In the genomic region with DNA sequence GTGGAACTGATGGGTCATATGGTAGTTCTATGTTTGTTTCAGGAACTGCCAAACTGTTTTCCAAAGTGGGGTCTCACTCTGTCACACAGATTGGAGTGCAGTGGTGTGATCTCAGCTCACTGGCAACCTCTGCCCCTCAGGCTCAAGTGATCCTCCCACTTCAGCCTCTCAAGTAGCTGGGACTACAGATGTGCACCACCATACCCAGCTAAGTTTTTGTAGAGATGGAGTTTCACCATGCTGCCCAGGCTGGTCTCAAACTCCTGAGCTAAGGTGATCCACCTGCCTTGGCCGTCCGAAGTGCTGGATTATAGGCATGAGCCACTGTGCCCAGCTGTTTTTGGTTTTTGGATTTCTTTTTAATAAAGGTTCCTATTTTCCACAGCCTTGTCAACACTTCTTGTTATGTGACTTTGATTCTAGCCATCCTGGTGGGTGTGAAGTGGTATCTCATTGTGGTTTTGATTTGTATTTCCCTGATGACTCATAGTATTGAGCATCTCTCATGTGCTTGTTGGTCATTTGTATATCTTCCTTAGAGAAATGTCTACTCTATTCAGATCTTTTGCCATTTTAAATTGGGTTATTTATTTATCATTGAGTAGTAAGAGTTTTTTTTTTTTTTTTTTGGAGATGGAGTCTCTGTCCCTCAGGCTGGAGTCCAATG, we compare ENCODE assay signal across 10 cellular contexts. TPM values are rescaled to one million over a fixed set of nuclear protein-coding genes. Genes with fewer than 3 reads are reported as not detected.
DNase-seq lines count a peak whose midpoint lies in the region; ATAC-seq and TF ChIP-seq lines count a peak whose summit lies in the region.
"Had no signal": no experiment of that assay in that cellular context is flagged by ENCODE, and none has a peak within 500 bp of the region (broad histone marks: within the 10 kb centered on the region; RNA-seq: fewer than 3 reads in every experiment).

No MANE protein-coding gene starts in this region.

- no peaks in the 10 kb centered on the region for H3K9me3 Mint-ChIP-seq in Caco-2 (ENCODE audit: unreplicated experiment)
- H3K9me3 Mint-ChIP-seq: neural crest cell had no signal

- H2BK120ac ChIP-seq in mesenchymal stem cell (ENCODE audit: low read depth, low read length), result no peak overlapping the region

- no peak overlapping the region for H3K27ac Mint-ChIP-seq in Caco-2 (ENCODE audit: unreplicated experiment)

- H3K4me3 ChIP-seq in brain microvascular endothelial cell (ENCODE audit: low read depth, low read length), result no peak overlapping the region
- no peak overlapping the region for H3K4me3 ChIP-seq in mesenchymal stem cell (ENCODE audit: insufficient read depth in 1 of 2, low read depth in 1 of 2, low read length in 2 of 2)
- no peak overlapping the region for H3K4me3 ChIP-seq in Caco-2 (ENCODE audit: low read depth, low read length)
- H3K4me3 ChIP-seq: smooth muscle cell had no signal

- no peak overlapping the region for H4K8ac ChIP-seq in mesenchymal stem cell (ENCODE audit: low read length)

- intact Hi-C loops in Caco-2 (cut with micrococcal nuclease; ENCODE audit: unreplicated experiment) (no loop called here), cardiac septum (cut with DNase I) (no loop called here)

- H3K4ac ChIP-seq in mesenchymal stem cell (ENCODE audit: low read depth in 1 of 2, low read length in 2 of 2), result no peak overlapping the region

- H3K36me3 ChIP-seq in brain microvascular endothelial cell (replicated peaks), result peaks cover 35% of the 10 kb centered on the region
- H3K36me3 ChIP-seq in mesenchymal stem cell (ENCODE audit: control insufficient read depth in 1 of 2, insufficient read depth in 2 of 2, low read depth in 1 of 2, low read length in 2 of 2), result peaks cover 24 to 93% of the 10 kb centered on the region in 2 experiments
- peaks cover 1% of the 10 kb centered on the region for H3K36me3 ChIP-seq in Caco-2 (ENCODE audit: control insufficient read depth, insufficient read depth, low read length)

- no peak overlapping the region for H3K14ac ChIP-seq in mesenchymal stem cell (ENCODE audit: low read length in 2 of 2)

- H3K79me1 ChIP-seq in mesenchymal stem cell (replicated peaks; ENCODE audit: low read length, poor library complexity, severe bottlenecking), result peaks cover 14% of the 10 kb centered on the region

- H3K4me1 ChIP-seq in mesenchymal stem cell (ENCODE audit: control insufficient read depth, insufficient read depth, low read depth, low read length) (peaks cover 4% of the 10 kb centered on the region), Caco-2 (no peaks in the 10 kb centered on the region)

- BruUV-seq in Caco-2 (replicated peaks; lab: Mats Ljungman, UMichigan), result no TSS peak

- H4K91ac ChIP-seq in mesenchymal stem cell (ENCODE audit: low read length), result no peak overlapping the region

- WGBS in mesenchymal stem cell, result 100% methylated on average over 2 of the region's 2 CpGs

- no peak overlapping the region for H3K23ac ChIP-seq in mesenchymal stem cell (ENCODE audit: low read length in 2 of 2)

- H3K4me3 Mint-ChIP-seq in Caco-2 (ENCODE audit: unreplicated experiment), result no peak overlapping the region
- H3K4me3 Mint-ChIP-seq: neural crest cell had no signal

- no peak overlapping the region for H2BK15ac ChIP-seq in mesenchymal stem cell (ENCODE audit: low read depth, poor library complexity, severe bottlenecking)

- TF ChIP-seq CTCF in brain microvascular endothelial cell (IDR thresholded peaks at IDR 0.05; ENCODE audit: low read depth, low read length, missing control alignments) (no peak), Caco-2 (IDR thresholded peaks at IDR 0.05; ENCODE audit: insufficient read depth in 1 of 2, low read depth in 1 of 2, low read length in 1 of 2, severe bottlenecking in 1 of 2, unreplicated experiment in 1 of 2) (no peak)

- peaks cover 41% of the 10 kb centered on the region for H3K36me3 Mint-ChIP-seq in Caco-2 (ENCODE audit: insufficient read depth, unreplicated experiment)

- H2AK5ac ChIP-seq in mesenchymal stem cell (ENCODE audit: low read length, severe bottlenecking), result no peak overlapping the region

- in situ Hi-C loops in brain microvascular endothelial cell (cut with HindIII; ENCODE audit: low pct_ligation_motif_present, low sequenced_read_pairs), result no loop called here

- no peaks in the 10 kb centered on the region for H3K27me3 ChIP-seq in brain microvascular endothelial cell (replicated peaks)
- no peaks in the 10 kb centered on the region for H3K27me3 ChIP-seq in mesenchymal stem cell (ENCODE audit: control insufficient read depth in 1 of 2, insufficient read depth in 1 of 2, low read length in 2 of 2)
- H3K27me3 ChIP-seq in Caco-2 (replicated peaks; ENCODE audit: control insufficient read depth, insufficient read depth, low read length), result no peaks in the 10 kb centered on the region

- ATAC-seq in GM21526 (IDR thresholded peaks at IDR 0.05; ENCODE audit: low FRiP score, unreplicated experiment), result no peak

- H3K27me3 Mint-ChIP-seq in Caco-2 (ENCODE audit: insufficient read depth, unreplicated experiment), result no peaks in the 10 kb centered on the region

- H2BK12ac ChIP-seq in mesenchymal stem cell (ENCODE audit: low read length in 2 of 2), result no peak overlapping the region

- H3K4me1 Mint-ChIP-seq in Caco-2 (ENCODE audit: low read depth, unreplicated experiment), result no peaks in the 10 kb centered on the region
- H3K4me1 Mint-ChIP-seq: neural crest cell had no signal

- H3K27ac ChIP-seq in brain microvascular endothelial cell, result peak overlapping the region; percentile 9
- H3K27ac ChIP-seq in mesenchymal stem cell (ENCODE audit: low read length, poor library complexity, severe bottlenecking), result no peak overlapping the region

- H3K18ac ChIP-seq in mesenchymal stem cell (ENCODE audit: low read depth in 1 of 2, low read length in 2 of 2), result peak overlapping the region in 1 of 2 experiments; percentile 30

- CTCF ChIA-PET in Caco-2 (lab: Charles Lee), result no interaction called here

- peak overlapping the region; percentile 51 for H3K9ac ChIP-seq in mesenchymal stem cell (ENCODE audit: low read length)

- POLR2A ChIA-PET in Caco-2 (lab: Charles Lee), result no interaction called here

- DNase-seq in COLO829 (ENCODE audit: low spot score), result peak; percentile 12
- peak; percentile 70 for DNase-seq in M059J (ENCODE audit: low read depth)
- peak; percentile 77 for DNase-seq in brain microvascular endothelial cell
- DNase-seq in mesenchymal stem cell, result peak; percentile 80
- no peak for DNase-seq in Caco-2
- no peak for DNase-seq in cardiac septum (ENCODE audit: low spot score)
- DNase-seq: amniotic stem cell had no signal

- no peak overlapping the region for H2BK5ac ChIP-seq in mesenchymal stem cell (ENCODE audit: low read depth, low read length, poor library complexity, severe bottlenecking)

- H3K9me3 ChIP-seq in mesenchymal stem cell (ENCODE audit: control insufficient read depth, low read length) (no peaks in the 10 kb centered on the region), Caco-2 (no peaks in the 10 kb centered on the region)

- H2AFZ ChIP-seq in mesenchymal stem cell (ENCODE audit: low read depth, low read length), result no peak overlapping the region

- H3K4me2 ChIP-seq in mesenchymal stem cell (ENCODE audit: low read length, poor library complexity, severe bottlenecking), result no peak overlapping the region
- H3K4me2 ChIP-seq: smooth muscle cell had no signal

RNA-seq across cellular contexts. Expression of gene NPC1, which starts 22.8 kb away (rescaled TPM):
- total RNA-seq in M059J (2014; rRNA removed; shearing (Covaris generic)), result 48.7 and 77.6 TPM in 2 replicates
- 65.6 TPM for polyA plus RNA-seq in mesenchymal stem cell (2013, experiment 1 of 2)
- polyA plus RNA-seq in mesenchymal stem cell (2013, experiment 2 of 2), result 62.1 TPM
- total RNA-seq in Caco-2 (2022) (29.5 and 32.8 TPM in 2 replicates), cardiac septum (16.0 TPM)

Comparison
In these comparisons a context has a peak if more than half of its experiments do, and no peak if none do; other contexts are left out.
1. DNase-seq: peak in COLO829 (single experiment), M059J (single experiment), brain microvascular endothelial cell (single experiment) and mesenchymal stem cell (single experiment); none in Caco-2 (0 of 2) and cardiac septum (single experiment).